ENCODE assay signal across 1 cellular context in the genomic region with DNA sequence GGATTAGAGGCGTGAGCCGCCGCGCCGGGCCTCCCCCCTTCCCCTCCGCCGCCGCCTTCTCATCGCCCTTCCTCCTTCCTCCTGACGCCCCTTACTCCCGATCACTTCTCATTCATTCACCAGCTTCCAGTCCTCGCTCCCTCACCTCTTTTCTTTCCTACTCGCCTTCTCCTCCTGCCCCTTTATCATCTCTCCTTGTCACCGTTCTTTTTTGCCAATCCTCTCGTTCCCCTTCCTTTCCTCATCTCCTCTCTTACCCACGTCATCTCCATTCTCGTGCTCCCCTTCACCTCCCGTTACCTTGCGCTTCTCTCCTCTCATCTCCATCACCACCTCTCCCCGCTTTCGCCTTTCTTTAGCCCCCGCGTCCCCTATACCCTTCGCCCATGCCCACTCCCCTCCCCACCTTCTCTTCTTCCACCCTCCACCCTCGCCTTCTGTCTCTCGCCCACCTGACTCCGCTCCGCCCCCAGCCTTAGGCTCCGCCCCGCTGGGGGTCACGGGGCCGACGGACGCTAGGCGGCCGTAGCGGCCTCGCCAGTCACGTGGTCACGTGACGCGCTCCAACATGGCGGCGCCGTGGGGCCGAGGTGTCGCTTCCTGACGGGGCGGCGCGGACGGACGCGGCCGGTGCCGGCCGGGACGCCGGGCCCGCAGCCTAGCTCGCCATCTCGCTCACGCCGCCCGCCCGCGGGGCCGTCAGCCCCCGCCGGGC.
TF ChIP-seq lines count a peak whose summit lies in the region.

A gene (plus strand): TSS at position 544 of the 715 bp plus-strand sequence. CDS start 179 bp downstream, outside the sequence.

TF ChIP-seq in HepG2, 621 proteins besides CTCF, POLR2A, EP300 and RAD21 (continued from another document and continues in another):
- TF ChIP-seq GABPA (IDR thresholded peaks at IDR 0.05; ENCODE audit: low read depth, low read length) (0 out of 2 replicates have a peak, but pooled peaks have one; percentile 19), GABPA (CRISPR knock-in tag; IDR thresholded peaks at IDR 0.05; ENCODE audit: low read depth) (peak; percentile 55), CAMTA2 (CRISPR knock-in tag; IDR thresholded peaks at IDR 0.05; ENCODE audit: borderline replicate concordance) (no peak), ZNF644 (CRISPR knock-in tag; IDR thresholded peaks at IDR 0.05; ENCODE audit: low read depth) (no peak), SOX6 (IDR thresholded peaks at IDR 0.05) (no peak; the same call in 1 of the 2 replicates), SOX6 (CRISPR knock-in tag; IDR thresholded peaks at IDR 0.05) (no peak), RBFOX2 (IDR thresholded peaks at IDR 0.05; ENCODE audit: low read depth, low read length) (peak; percentile 99), ZBTB8A (CRISPR knock-in tag; IDR thresholded peaks at IDR 0.05; ENCODE audit: borderline replicate concordance, low read depth) (no peak), SRY (CRISPR knock-in tag; IDR thresholded peaks at IDR 0.05) (peak; percentile 89; the same call in 1 of the 2 replicates), DPF2 (CRISPR knock-in tag; IDR thresholded peaks at IDR 0.05; ENCODE audit: borderline replicate concordance, low read depth) (no peak), ASH2L (IDR thresholded peaks at IDR 0.05; ENCODE audit: insufficient read length, low read depth, low read length) (no peak), ZNF224 (CRISPR knock-in tag; IDR thresholded peaks at IDR 0.05) (no peak), SP140L (CRISPR knock-in tag; IDR thresholded peaks at IDR 0.05; ENCODE audit: borderline replicate concordance) (no peak), ARID2 (CRISPR knock-in tag; IDR thresholded peaks at IDR 0.05; ENCODE audit: borderline replicate concordance) (no peak), ZNF121 (CRISPR knock-in tag; IDR thresholded peaks at IDR 0.05) (no peak; the same call in none of the 2 replicates), AKAP8 (CRISPR knock-in tag; IDR thresholded peaks at IDR 0.05) (peak; percentile 82), NCOA2 (CRISPR knock-in tag; IDR thresholded peaks at IDR 0.05) (0 out of 2 replicates have a peak, but pooled peaks have one; percentile 5), ZNF143 (CRISPR knock-in tag; IDR thresholded peaks at IDR 0.05) (no peak), TGIF2 (CRISPR knock-in tag; IDR thresholded peaks at IDR 0.05) (peak; percentile 82), TBL1XR1 (IDR thresholded peaks at IDR 0.05; ENCODE audit: borderline replicate concordance, low read length, partially characterized antibody) (peak; percentile 78), EZH2 (conservative IDR thresholded peaks at IDR 0.05; ENCODE audit: low read depth, low read length) (no peak), NRL (CRISPR knock-in tag; IDR thresholded peaks at IDR 0.05; ENCODE audit: borderline replicate concordance) (peak; percentile 40), CBX2 (IDR thresholded peaks at IDR 0.05; ENCODE audit: low read depth, low read length) (no peak), CBX2 (CRISPR knock-in tag; IDR thresholded peaks at IDR 0.05; ENCODE audit: low read depth) (no peak), MZF1 (CRISPR knock-in tag; IDR thresholded peaks at IDR 0.05; ENCODE audit: borderline replicate concordance) (no peak), NR2F6 (IDR thresholded peaks at IDR 0.05) (peak; percentile 26; the same call in 1 of the 2 replicates), NR2F6 (CRISPR knock-in tag; IDR thresholded peaks at IDR 0.05) (peak; percentile 71), RBM39 (IDR thresholded peaks at IDR 0.05; ENCODE audit: low read depth, low read length, poor library complexity, severe bottlenecking) (no peak), ZNF841 (CRISPR knock-in tag; IDR thresholded peaks at IDR 0.05; ENCODE audit: borderline replicate concordance) (peak; percentile 89), NPAS2 (CRISPR knock-in tag; IDR thresholded peaks at IDR 0.05; ENCODE audit: borderline replicate concordance) (no peak)
- TF ChIP-seq, protein P1, sequence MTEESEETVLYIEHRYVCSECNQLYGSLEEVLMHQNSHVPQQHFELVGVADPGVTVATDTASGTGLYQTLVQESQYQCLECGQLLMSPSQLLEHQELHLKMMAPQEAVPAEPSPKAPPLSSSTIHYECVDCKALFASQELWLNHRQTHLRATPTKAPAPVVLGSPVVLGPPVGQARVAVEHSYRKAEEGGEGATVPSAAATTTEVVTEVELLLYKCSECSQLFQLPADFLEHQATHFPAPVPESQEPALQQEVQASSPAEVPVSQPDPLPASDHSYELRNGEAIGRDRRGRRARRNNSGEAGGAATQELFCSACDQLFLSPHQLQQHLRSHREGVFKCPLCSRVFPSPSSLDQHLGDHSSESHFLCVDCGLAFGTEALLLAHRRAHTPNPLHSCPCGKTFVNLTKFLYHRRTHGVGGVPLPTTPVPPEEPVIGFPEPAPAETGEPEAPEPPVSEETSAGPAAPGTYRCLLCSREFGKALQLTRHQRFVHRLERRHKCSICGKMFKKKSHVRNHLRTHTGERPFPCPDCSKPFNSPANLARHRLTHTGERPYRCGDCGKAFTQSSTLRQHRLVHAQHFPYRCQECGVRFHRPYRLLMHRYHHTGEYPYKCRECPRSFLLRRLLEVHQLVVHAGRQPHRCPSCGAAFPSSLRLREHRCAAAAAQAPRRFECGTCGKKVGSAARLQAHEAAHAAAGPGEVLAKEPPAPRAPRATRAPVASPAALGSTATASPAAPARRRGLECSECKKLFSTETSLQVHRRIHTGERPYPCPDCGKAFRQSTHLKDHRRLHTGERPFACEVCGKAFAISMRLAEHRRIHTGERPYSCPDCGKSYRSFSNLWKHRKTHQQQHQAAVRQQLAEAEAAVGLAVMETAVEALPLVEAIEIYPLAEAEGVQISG (CRISPR knock-in tag; IDR thresholded peaks at IDR 0.05): peak; percentile 91
- TF ChIP-seq, protein P2, sequence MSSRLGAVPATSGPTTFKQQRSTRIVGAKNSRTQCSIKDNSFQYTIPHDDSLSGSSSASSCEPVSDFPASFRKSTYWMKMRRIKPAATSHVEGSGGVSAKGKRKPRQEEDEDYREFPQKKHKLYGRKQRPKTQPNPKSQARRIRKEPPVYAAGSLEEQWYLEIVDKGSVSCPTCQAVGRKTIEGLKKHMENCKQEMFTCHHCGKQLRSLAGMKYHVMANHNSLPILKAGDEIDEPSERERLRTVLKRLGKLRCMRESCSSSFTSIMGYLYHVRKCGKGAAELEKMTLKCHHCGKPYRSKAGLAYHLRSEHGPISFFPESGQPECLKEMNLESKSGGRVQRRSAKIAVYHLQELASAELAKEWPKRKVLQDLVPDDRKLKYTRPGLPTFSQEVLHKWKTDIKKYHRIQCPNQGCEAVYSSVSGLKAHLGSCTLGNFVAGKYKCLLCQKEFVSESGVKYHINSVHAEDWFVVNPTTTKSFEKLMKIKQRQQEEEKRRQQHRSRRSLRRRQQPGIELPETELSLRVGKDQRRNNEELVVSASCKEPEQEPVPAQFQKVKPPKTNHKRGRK (CRISPR knock-in tag; IDR thresholded peaks at IDR 0.05): peak; percentile 89
- TF ChIP-seq, protein P3, sequence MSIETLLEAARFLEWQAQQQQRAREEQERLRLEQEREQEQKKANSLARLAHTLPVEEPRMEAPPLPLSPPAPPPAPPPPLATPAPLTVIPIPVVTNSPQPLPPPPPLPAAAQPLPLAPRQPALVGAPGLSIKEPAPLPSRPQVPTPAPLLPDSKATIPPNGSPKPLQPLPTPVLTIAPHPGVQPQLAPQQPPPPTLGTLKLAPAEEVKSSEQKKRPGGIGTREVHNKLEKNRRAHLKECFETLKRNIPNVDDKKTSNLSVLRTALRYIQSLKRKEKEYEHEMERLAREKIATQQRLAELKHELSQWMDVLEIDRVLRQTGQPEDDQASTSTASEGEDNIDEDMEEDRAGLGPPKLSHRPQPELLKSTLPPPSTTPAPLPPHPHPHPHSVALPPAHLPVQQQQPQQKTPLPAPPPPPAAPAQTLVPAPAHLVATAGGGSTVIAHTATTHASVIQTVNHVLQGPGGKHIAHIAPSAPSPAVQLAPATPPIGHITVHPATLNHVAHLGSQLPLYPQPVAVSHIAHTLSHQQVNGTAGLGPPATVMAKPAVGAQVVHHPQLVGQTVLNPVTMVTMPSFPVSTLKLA (IDR thresholded peaks at IDR 0.05): peak; percentile 85
- TF ChIP-seq, protein P4, sequence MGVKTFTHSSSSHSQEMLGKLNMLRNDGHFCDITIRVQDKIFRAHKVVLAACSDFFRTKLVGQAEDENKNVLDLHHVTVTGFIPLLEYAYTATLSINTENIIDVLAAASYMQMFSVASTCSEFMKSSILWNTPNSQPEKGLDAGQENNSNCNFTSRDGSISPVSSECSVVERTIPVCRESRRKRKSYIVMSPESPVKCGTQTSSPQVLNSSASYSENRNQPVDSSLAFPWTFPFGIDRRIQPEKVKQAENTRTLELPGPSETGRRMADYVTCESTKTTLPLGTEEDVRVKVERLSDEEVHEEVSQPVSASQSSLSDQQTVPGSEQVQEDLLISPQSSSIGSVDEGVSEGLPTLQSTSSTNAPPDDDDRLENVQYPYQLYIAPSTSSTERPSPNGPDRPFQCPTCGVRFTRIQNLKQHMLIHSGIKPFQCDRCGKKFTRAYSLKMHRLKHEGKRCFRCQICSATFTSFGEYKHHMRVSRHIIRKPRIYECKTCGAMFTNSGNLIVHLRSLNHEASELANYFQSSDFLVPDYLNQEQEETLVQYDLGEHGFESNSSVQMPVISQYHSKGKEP (CRISPR knock-in tag; IDR thresholded peaks at IDR 0.05): no peak
- TF ChIP-seq, protein P5, sequence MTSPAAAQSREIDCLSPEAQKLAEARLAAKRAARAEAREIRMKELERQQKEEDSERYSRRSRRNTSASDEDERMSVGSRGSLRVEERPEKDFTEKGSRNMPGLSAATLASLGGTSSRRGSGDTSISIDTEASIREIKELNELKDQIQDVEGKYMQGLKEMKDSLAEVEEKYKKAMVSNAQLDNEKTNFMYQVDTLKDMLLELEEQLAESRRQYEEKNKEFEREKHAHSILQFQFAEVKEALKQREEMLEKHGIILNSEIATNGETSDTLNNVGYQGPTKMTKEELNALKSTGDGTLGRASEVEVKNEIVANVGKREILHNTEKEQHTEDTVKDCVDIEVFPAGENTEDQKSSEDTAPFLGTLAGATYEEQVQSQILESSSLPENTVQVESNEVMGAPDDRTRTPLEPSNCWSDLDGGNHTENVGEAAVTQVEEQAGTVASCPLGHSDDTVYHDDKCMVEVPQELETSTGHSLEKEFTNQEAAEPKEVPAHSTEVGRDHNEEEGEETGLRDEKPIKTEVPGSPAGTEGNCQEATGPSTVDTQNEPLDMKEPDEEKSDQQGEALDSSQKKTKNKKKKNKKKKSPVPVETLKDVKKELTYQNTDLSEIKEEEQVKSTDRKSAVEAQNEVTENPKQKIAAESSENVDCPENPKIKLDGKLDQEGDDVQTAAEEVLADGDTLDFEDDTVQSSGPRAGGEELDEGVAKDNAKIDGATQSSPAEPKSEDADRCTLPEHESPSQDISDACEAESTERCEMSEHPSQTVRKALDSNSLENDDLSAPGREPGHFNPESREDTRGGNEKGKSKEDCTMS (CRISPR knock-in tag; conservative IDR thresholded peaks at IDR 0.05): no peak
- TF ChIP-seq, protein P6, sequence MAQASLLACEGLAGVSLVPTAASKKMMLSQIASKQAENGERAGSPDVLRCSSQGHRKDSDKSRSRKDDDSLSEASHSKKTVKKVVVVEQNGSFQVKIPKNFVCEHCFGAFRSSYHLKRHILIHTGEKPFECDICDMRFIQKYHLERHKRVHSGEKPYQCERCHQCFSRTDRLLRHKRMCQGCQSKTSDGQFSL (CRISPR knock-in tag; IDR thresholded peaks at IDR 0.05): no peak
- TF ChIP-seq, protein P7, sequence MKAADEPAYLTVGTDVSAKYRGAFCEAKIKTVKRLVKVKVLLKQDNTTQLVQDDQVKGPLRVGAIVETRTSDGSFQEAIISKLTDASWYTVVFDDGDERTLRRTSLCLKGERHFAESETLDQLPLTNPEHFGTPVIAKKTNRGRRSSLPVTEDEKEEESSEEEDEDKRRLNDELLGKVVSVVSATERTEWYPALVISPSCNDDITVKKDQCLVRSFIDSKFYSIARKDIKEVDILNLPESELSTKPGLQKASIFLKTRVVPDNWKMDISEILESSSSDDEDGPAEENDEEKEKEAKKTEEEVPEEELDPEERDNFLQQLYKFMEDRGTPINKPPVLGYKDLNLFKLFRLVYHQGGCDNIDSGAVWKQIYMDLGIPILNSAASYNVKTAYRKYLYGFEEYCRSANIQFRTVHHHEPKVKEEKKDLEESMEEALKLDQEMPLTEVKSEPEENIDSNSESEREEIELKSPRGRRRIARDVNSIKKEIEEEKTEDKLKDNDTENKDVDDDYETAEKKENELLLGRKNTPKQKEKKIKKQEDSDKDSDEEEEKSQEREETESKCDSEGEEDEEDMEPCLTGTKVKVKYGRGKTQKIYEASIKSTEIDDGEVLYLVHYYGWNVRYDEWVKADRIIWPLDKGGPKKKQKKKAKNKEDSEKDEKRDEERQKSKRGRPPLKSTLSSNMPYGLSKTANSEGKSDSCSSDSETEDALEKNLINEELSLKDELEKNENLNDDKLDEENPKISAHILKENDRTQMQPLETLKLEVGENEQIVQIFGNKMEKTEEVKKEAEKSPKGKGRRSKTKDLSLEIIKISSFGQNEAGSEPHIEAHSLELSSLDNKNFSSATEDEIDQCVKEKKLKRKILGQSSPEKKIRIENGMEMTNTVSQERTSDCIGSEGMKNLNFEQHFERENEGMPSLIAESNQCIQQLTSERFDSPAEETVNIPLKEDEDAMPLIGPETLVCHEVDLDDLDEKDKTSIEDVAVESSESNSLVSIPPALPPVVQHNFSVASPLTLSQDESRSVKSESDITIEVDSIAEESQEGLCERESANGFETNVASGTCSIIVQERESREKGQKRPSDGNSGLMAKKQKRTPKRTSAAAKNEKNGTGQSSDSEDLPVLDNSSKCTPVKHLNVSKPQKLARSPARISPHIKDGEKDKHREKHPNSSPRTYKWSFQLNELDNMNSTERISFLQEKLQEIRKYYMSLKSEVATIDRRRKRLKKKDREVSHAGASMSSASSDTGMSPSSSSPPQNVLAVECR (CRISPR knock-in tag; IDR thresholded peaks at IDR 0.05; ENCODE audit: borderline replicate concordance): peak; percentile 88
- TF ChIP-seq, protein P8, sequence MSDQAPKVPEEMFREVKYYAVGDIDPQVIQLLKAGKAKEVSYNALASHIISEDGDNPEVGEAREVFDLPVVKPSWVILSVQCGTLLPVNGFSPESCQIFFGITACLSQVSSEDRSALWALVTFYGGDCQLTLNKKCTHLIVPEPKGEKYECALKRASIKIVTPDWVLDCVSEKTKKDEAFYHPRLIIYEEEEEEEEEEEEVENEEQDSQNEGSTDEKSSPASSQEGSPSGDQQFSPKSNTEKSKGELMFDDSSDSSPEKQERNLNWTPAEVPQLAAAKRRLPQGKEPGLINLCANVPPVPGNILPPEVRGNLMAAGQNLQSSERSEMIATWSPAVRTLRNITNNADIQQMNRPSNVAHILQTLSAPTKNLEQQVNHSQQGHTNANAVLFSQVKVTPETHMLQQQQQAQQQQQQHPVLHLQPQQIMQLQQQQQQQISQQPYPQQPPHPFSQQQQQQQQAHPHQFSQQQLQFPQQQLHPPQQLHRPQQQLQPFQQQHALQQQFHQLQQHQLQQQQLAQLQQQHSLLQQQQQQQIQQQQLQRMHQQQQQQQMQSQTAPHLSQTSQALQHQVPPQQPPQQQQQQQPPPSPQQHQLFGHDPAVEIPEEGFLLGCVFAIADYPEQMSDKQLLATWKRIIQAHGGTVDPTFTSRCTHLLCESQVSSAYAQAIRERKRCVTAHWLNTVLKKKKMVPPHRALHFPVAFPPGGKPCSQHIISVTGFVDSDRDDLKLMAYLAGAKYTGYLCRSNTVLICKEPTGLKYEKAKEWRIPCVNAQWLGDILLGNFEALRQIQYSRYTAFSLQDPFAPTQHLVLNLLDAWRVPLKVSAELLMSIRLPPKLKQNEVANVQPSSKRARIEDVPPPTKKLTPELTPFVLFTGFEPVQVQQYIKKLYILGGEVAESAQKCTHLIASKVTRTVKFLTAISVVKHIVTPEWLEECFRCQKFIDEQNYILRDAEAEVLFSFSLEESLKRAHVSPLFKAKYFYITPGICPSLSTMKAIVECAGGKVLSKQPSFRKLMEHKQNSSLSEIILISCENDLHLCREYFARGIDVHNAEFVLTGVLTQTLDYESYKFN (CRISPR knock-in tag; conservative IDR thresholded peaks at IDR 0.05): peak; percentile 53; the same call in 1 of the 2 replicates
